ENCODE assay signal across 25 cellular contexts in genomic region chr11:6538892-6539291, GRCh38.
"Had no signal": no experiment of that assay in that cellular context is flagged by ENCODE, and none has a peak within 500 bp of the region (broad histone marks: within the 10 kb centered on the region; RNA-seq: fewer than 3 reads in every experiment).

No MANE protein-coding gene starts in this region.

- H3K27me3 ChIP-seq: breast epithelium, gastrocnemius medialis, neutrophil, tibial nerve had no signal

- H3K9me3 ChIP-seq: breast epithelium, gastrocnemius medialis, left ventricle myocardium inferior, neutrophil, prostate gland, tibial nerve had no signal

- H3K9me3 Mint-ChIP-seq: activated naive CD4-positive, alpha-beta T cell treated with anti-CD3 and anti-CD28 coated beads for 36 hours; activated naive CD8-positive, alpha-beta T cell treated with anti-CD3 and anti-CD28 coated beads, Interleukin-2, amount 50 U/mL, for 24 hours; central memory CD8-positive, alpha-beta T cell; natural killer cell; T-helper 2 cell treated with Interferon-gamma antibody and Interleukin-4, amounts not matched to agents 5 μg/mL and 100 μg/mL, for 36 hours had no signal

- H3K27ac Mint-ChIP-seq: activated CD4-positive, alpha-beta T cell treated with anti-CD3 and anti-CD28 coated beads for 36 hours; activated naive CD4-positive, alpha-beta T cell treated with anti-CD3 and anti-CD28 coated beads for 36 hours; activated naive CD8-positive, alpha-beta T cell treated with anti-CD3 and anti-CD28 coated beads, Interleukin-2, amount 50 U/mL, for 24 hours; natural killer cell; T-helper 2 cell treated with Interferon-gamma antibody and Interleukin-4, amounts not matched to agents 5 μg/mL and 100 μg/mL, for 36 hours had no signal

- H3K27me3 Mint-ChIP-seq: activated CD4-positive, alpha-beta T cell treated with anti-CD3 and anti-CD28 coated beads for 36 hours; activated naive CD8-positive, alpha-beta T cell treated with anti-CD3 and anti-CD28 coated beads, Interleukin-2, amount 50 U/mL, for 24 hours; central memory CD8-positive, alpha-beta T cell had no signal

- ATAC-seq: activated CD4-positive, alpha-beta T cell treated with anti-CD3 and anti-CD28 coated beads for 36 hours; activated naive CD8-positive, alpha-beta T cell treated with anti-CD3 and anti-CD28 coated beads, Interleukin-2, amount 50 U/mL, for 24 hours; gastrocnemius medialis; natural killer cell had no signal

- H3K36me3 ChIP-seq: breast epithelium, prostate gland had no signal

- H3K4me1 ChIP-seq: breast epithelium, gastrocnemius medialis, left ventricle myocardium inferior, prostate gland, tibial nerve had no signal

- H3K36me3 Mint-ChIP-seq: natural killer cell had no signal

- H3K27ac ChIP-seq: breast epithelium, gastrocnemius medialis, left ventricle myocardium inferior, neutrophil, prostate gland, tibial nerve had no signal

- DNase-seq: activated CD4-positive, alpha-beta T cell treated with anti-CD3 and anti-CD28 coated beads for 36 hours; activated CD4-positive, alpha-beta T cell treated with anti-CD3 and anti-CD28 coated beads, Interleukin-2, amount 50 U/mL, for 48 hours; activated CD4-positive, CD25-positive, alpha-beta regulatory T cell; activated CD8-positive, alpha-beta memory T cell treated with anti-CD3 and anti-CD28 coated beads for 24 hours; activated effector memory CD4-positive, alpha-beta T cell treated with Interleukin-2 at 50 U/mL for 16 hours; activated naive CD4-positive, alpha-beta T cell treated with anti-CD3 and anti-CD28 coated beads for 36 hours; activated naive CD8-positive, alpha-beta T cell treated with anti-CD3 and anti-CD28 coated beads, Interleukin-2, amount 50 U/mL, for 24 hours; amygdala; dermis blood vessel endothelial cell; effector CD4-positive, alpha-beta T cell; gastrocnemius medialis; glutamatergic neuron; islet precursor cell; left ventricle myocardium inferior; natural killer cell; stimulated activated CD4-positive, alpha-beta T cell treated with anti-CD3 and anti-CD28 coated beads, Interleukin-2, amount 100 ng/mL, for 48 hours; stimulated activated naive CD4-positive, alpha-beta T cell treated with Interleukin-2 at 50 U/mL for 16 hours; T-helper 1 cell had no signal

- H3K4me3 Mint-ChIP-seq: activated CD4-positive, alpha-beta T cell treated with anti-CD3 and anti-CD28 coated beads for 36 hours; activated naive CD4-positive, alpha-beta T cell treated with anti-CD3 and anti-CD28 coated beads for 36 hours; activated naive CD8-positive, alpha-beta T cell treated with anti-CD3 and anti-CD28 coated beads, Interleukin-2, amount 50 U/mL, for 24 hours; central memory CD8-positive, alpha-beta T cell; natural killer cell; T-helper 2 cell treated with Interferon-gamma antibody and Interleukin-4, amounts not matched to agents 5 μg/mL and 100 μg/mL, for 36 hours had no signal

- H3K4me3 ChIP-seq: breast epithelium, gastrocnemius medialis, left ventricle myocardium inferior, lung, prostate gland, tibial nerve had no signal

- H3K4me1 Mint-ChIP-seq: activated CD4-positive, alpha-beta T cell treated with anti-CD3 and anti-CD28 coated beads for 36 hours; activated naive CD8-positive, alpha-beta T cell treated with anti-CD3 and anti-CD28 coated beads, Interleukin-2, amount 50 U/mL, for 24 hours; central memory CD8-positive, alpha-beta T cell had no signal
